ENCODE assay signal across 15 cellular contexts in genomic region chr12:1306096-1306495, GRCh38.
DNase-seq lines count a peak whose midpoint lies in the region; TF ChIP-seq lines count a peak whose summit lies in the region.
"Had no signal": no experiment of that assay in that cellular context is flagged by ENCODE, and none has a peak within 500 bp of the region (broad histone marks: within the 10 kb centered on the region; RNA-seq: fewer than 3 reads in every experiment).

No MANE protein-coding gene starts in this region.

- TF ChIP-seq CTCF in HL-60 (IDR thresholded peaks at IDR 0.05; ENCODE audit: insufficient read depth, low read length) (no peak), colonic mucosa (IDR thresholded peaks at IDR 0.05) (no peak), mesothelial cell of epicardium (IDR thresholded peaks at IDR 0.05; ENCODE audit: unreplicated experiment) (no peak)

- H3K27ac ChIP-seq in HL-60 (replicated peaks) (peak overlapping the region; percentile 62), colonic mucosa (peak overlapping the region; percentile 32)

- H3K4me3 ChIP-seq in HL-60 (replicated peaks; ENCODE audit: insufficient read depth, low read length), result no peak overlapping the region
- no peak overlapping the region for H3K4me3 ChIP-seq in colonic mucosa
- H3K4me3 ChIP-seq: GM12878, GM23338 had no signal

- no peaks in the 10 kb centered on the region for H3K9me3 Mint-ChIP-seq in mesothelial cell of epicardium
- H3K9me3 Mint-ChIP-seq: GM23338 had no signal

- no peaks in the 10 kb centered on the region for H3K36me3 ChIP-seq in colonic mucosa

- no peaks in the 10 kb centered on the region for H3K9me3 ChIP-seq in colonic mucosa

- H3K4me1 ChIP-seq in colonic mucosa, result no peaks in the 10 kb centered on the region

- DNase-seq in HL-60 (ENCODE audit: low read depth in 1 of 2, low spot score in 1 of 2) (peak in 1 of 2 experiments; percentile 51), NCI-H226 (peak; percentile 32), colonic mucosa (no peak), mesothelial cell of epicardium (ENCODE audit: low spot score in 2 of 2, unreplicated experiment in 2 of 2) (no peak), cerebellum (ENCODE audit: low spot score) (no peak), D341Med (ENCODE audit: low spot score) (no peak)
- no peak for DNase-seq in activated T-cell treated with anti-CD3 and anti-CD28 coated beads, Interleukin-2, amount 50 U/mL, for 1 hour
- no peak for DNase-seq in stimulated activated CD4-positive, alpha-beta T cell treated with anti-CD3 and anti-CD28 coated beads, Interleukin-15, amount 100 ng/mL, for 24 hours
- DNase-seq: activated CD4-positive, CD25-positive, alpha-beta regulatory T cell; activated gamma-delta T cell; NCI-H1092 treated with DMSO at 0.1 percent for 48 hours; NCI-H446; stimulated activated CD4-positive, alpha-beta T cell treated with anti-CD3 and anti-CD28 coated beads, Interleukin-12 subunit alpha, Interleukin-12 subunit beta, amount 100 ng/mL, for 4 hours had no signal

- peaks cover 28% of the 10 kb centered on the region for H3K4me1 Mint-ChIP-seq in mesothelial cell of epicardium
- H3K4me1 Mint-ChIP-seq: GM23338 had no signal

- no peaks in the 10 kb centered on the region for H3K27me3 Mint-ChIP-seq in mesothelial cell of epicardium (ENCODE audit: low read depth)

- H3K9ac ChIP-seq in colonic mucosa (ENCODE audit: low read depth in 2 of 2, low read length in 2 of 2), result no peak overlapping the region

- H3K27me3 ChIP-seq in HL-60 (ENCODE audit: insufficient read depth, poor library complexity, severe bottlenecking) (no peaks in the 10 kb centered on the region), colonic mucosa (no peaks in the 10 kb centered on the region)

- H3K4me3 Mint-ChIP-seq in mesothelial cell of epicardium, result no peak overlapping the region
- H3K4me3 Mint-ChIP-seq: GM23338 had no signal

- H3K27ac Mint-ChIP-seq in mesothelial cell of epicardium, result peak overlapping the region; percentile 31
- H3K27ac Mint-ChIP-seq: GM23338 had no signal

- intact Hi-C loops in colonic mucosa (cut with DNase I), result no loop called here

- peaks cover 9% of the 10 kb centered on the region for H3K36me3 Mint-ChIP-seq in mesothelial cell of epicardium
